In genomic region chr12:47078733-47079364, GRCh38 we compare ENCODE assay signal across 8 cellular contexts. TPM values are rescaled to one million over a fixed set of nuclear protein-coding genes. Genes with fewer than 3 reads are reported as not detected.
DNase-seq lines count a peak whose midpoint lies in the region; ATAC-seq and TF ChIP-seq lines count a peak whose summit lies in the region.

No MANE protein-coding gene starts in this region.

- no peaks in the 10 kb centered on the region for H3K9me2 ChIP-seq in GM23338 (ENCODE audit: insufficient read depth)

- no peaks in the 10 kb centered on the region for H3F3A ChIP-seq in GM23338 (replicated peaks; ENCODE audit: low read depth)

- peak overlapping the region; percentile 95 for H3K4me2 ChIP-seq in GM23338

- H3K27me3 Mint-ChIP-seq in GM23338 (ENCODE audit: insufficient read depth, low read depth, poor library complexity): peaks cover 21% of the 10 kb centered on the region

- no peak overlapping the region for H3K27ac Mint-ChIP-seq in GM23338

- H3K36me3 Mint-ChIP-seq in GM23338 (ENCODE audit: low read depth): no peaks in the 10 kb centered on the region

- H3K36me3 ChIP-seq in GM23338 (ENCODE audit: insufficient read depth) (no peaks in the 10 kb centered on the region), RWPE2 (ENCODE audit: low read depth) (peaks cover 30% of the 10 kb centered on the region)

- no peaks in the 10 kb centered on the region for H3K79me2 ChIP-seq in GM23338 (replicated peaks; ENCODE audit: insufficient read depth)

- peaks cover 42% of the 10 kb centered on the region for H3K4me1 Mint-ChIP-seq in GM23338

- H3K4me1 ChIP-seq in GM23338 (ENCODE audit: insufficient read depth) (peaks cover 13% of the 10 kb centered on the region), RWPE2 (ENCODE audit: insufficient read depth, poor library complexity, severe bottlenecking) (peaks cover 52% of the 10 kb centered on the region)

- in situ Hi-C loops in astrocyte of the spinal cord (cut with HindIII; ENCODE audit: low sequenced_read_pairs): no loop called here

- H3K4me3 ChIP-seq in GM23338 (peak overlapping the region; percentile 85), RWPE2 (ENCODE audit: severe bottlenecking) (peak overlapping the region; percentile 82), astrocyte of the spinal cord (ENCODE audit: low read depth, low read length) (peak overlapping the region; percentile 69)

- H4K20me1 ChIP-seq in GM23338 (replicated peaks; ENCODE audit: insufficient read depth): no peaks in the 10 kb centered on the region

- peak; percentile 9; the same call in 1 of the 3 replicates for ATAC-seq in GM23338
- ATAC-seq in RWPE2 (ENCODE audit: low read depth): 0 out of 3 replicates have a peak, but pooled peaks have one; percentile 17
- ATAC-seq in GM18511 (IDR thresholded peaks at IDR 0.05; ENCODE audit: unreplicated experiment): no peak
- ATAC-seq in GM21381 (IDR thresholded peaks at IDR 0.05; ENCODE audit: unreplicated experiment): no peak

- DNase-seq in GM23338 (ENCODE audit: low spot score): no peak
- no peak for DNase-seq in RWPE2 (ENCODE audit: low spot score)
- no peak for DNase-seq in astrocyte of the spinal cord (ENCODE audit: low read depth, low spot score)
- peak; percentile 52 for DNase-seq in kidney glomerular epithelial cell (lab: John Stamatoyannopoulos, UW)
- peak; percentile 26 for DNase-seq in stimulated activated CD4-positive, alpha-beta T cell treated with anti-CD3 and anti-CD28 coated beads, Interleukin-2, amount 100 ng/mL, for 4 hours (ENCODE audit: low read depth)
- DNase-seq in NCI-H187 treated with DMSO at 0.1 percent for 48 hours (lab: John Stamatoyannopoulos, UW): no peak

- H3K9me3 ChIP-seq in RWPE2 (ENCODE audit: severe bottlenecking): no peaks in the 10 kb centered on the region

- no peak for TF ChIP-seq CTCF in GM23338 (conservative IDR thresholded peaks at IDR 0.05; ENCODE audit: low read depth in 2 of 2)
- no peak for TF ChIP-seq CTCF in RWPE2 (IDR thresholded peaks at IDR 0.05; ENCODE audit: poor library complexity, severe bottlenecking)
- TF ChIP-seq CTCF in astrocyte of the spinal cord (IDR thresholded peaks at IDR 0.05; ENCODE audit: low read depth, low read length): no peak

- H3K4me3 Mint-ChIP-seq in GM23338: peak overlapping the region; percentile 77

- H3K9me3 Mint-ChIP-seq in GM23338: no peaks in the 10 kb centered on the region

- H3K27ac ChIP-seq in GM23338 (ENCODE audit: low read depth) (no peak overlapping the region), RWPE2 (ENCODE audit: poor library complexity, severe bottlenecking) (peak overlapping the region; percentile 99)

- H3K27me3 ChIP-seq in GM23338 (ENCODE audit: insufficient read depth): peaks cover 36% of the 10 kb centered on the region
- no peaks in the 10 kb centered on the region for H3K27me3 ChIP-seq in RWPE2 (ENCODE audit: insufficient read depth, poor library complexity, severe bottlenecking)

- H2AFZ ChIP-seq in GM23338: peak overlapping the region; percentile 97

TF ChIP-seq in GM23338, 12 proteins besides CTCF, POLR2A, EP300 and RAD21 (continues in another document):
- TF ChIP-seq ETS1 (IDR thresholded peaks at IDR 0.05) (no peak), NANOG (IDR thresholded peaks at IDR 0.05; ENCODE audit: borderline replicate concordance) (no peak), REST (IDR thresholded peaks at IDR 0.05; ENCODE audit: unreplicated experiment) (no peak), EZH2phosphoT487 (IDR thresholded peaks at IDR 0.05; ENCODE audit: unreplicated experiment) (no peak)

RNA-seq across cellular contexts. Expression of gene PCED1B, which starts 0.6 kb away (rescaled TPM):
- total RNA-seq in GM23338 (2014; rRNA removed; shearing (Covaris generic)): 5.1 and 6.1 TPM in 2 replicates
- polyA plus RNA-seq in GM23338 (2016; fragmentation: Nextera tagmentation; extraction: Ambion mirVana): 4.6 and 6.6 TPM in 2 replicates

RNA-seq across cellular contexts. Expression of gene AMIGO2, which starts 0.9 kb away (rescaled TPM):
- total RNA-seq in GM23338 (2014; rRNA removed; shearing (Covaris generic)): 3.5 and 3.8 TPM in 2 replicates
- polyA plus RNA-seq in GM23338 (2016; fragmentation: Nextera tagmentation; extraction: Ambion mirVana): 1.8 and 2.1 TPM in 2 replicates

Comparison
In these comparisons a context has a peak if more than half of its experiments do, and no peak if none do; other contexts are left out.
1. ATAC-seq: peak in GM23338 (single experiment) and RWPE2 (single experiment); none in GM18511 (single experiment) and GM21381 (single experiment).
2. DNase-seq: peak in kidney glomerular epithelial cell (single experiment) and stimulated activated CD4-positive, alpha-beta T cell treated with anti-CD3 and anti-CD28 coated beads, Interleukin-2, amount 100 ng/mL, for 4 hours (single experiment); none in GM23338 (single experiment), RWPE2 (single experiment), astrocyte of the spinal cord (single experiment) and NCI-H187 treated with DMSO at 0.1 percent for 48 hours (single experiment).
3. Peak in every context shown above with its lines, with median percentiles within 50 percentile points of each other: H3K4me3 ChIP-seq.